In genomic region chr2:3185256-3185655, GRCh38 we compare ENCODE assay signal across 33 cellular contexts.
"Had no signal": no experiment of that assay in that cellular context is flagged by ENCODE, and none has a peak within 500 bp of the region (broad histone marks: within the 10 kb centered on the region; RNA-seq: fewer than 3 reads in every experiment).

No MANE protein-coding gene starts in this region.

- H3K4me3 Mint-ChIP-seq: activated B cell treated with CpG ODN at 0.5 μM for 24 hours; activated CD4-positive, alpha-beta memory T cell treated with anti-CD3 and anti-CD28 coated beads, Interleukin-2, amount 10 ng/mL, durations not matched to agents 7 days and 5 days; activated CD8-positive, alpha-beta memory T cell treated with anti-CD3 and anti-CD28 coated beads, Interleukin-2, amount 10 ng/mL, durations not matched to agents 7 days and 5 days; activated naive CD4-positive, alpha-beta T cell treated with anti-CD3 and anti-CD28 coated beads, Interleukin-2, amount 10 ng/mL, durations not matched to agents 7 days and 5 days; activated naive CD8-positive, alpha-beta T cell treated with anti-CD3 and anti-CD28 coated beads, Interleukin-2, amount 10 ng/mL, durations not matched to agents 7 days and 5 days; T-cell; T-helper 17 cell had no signal

- H3K9me3 ChIP-seq: adrenal gland, body of pancreas, breast epithelium, Peyer's patch had no signal

- H3K9me3 Mint-ChIP-seq: activated B cell treated with CpG ODN at 0.5 μM for 24 hours; activated CD4-positive, alpha-beta memory T cell treated with anti-CD3 and anti-CD28 coated beads, Interleukin-2, amount 10 ng/mL, durations not matched to agents 7 days and 5 days; activated naive CD4-positive, alpha-beta T cell treated with anti-CD3 and anti-CD28 coated beads, Interleukin-2, amount 10 ng/mL, durations not matched to agents 7 days and 5 days; activated naive CD8-positive, alpha-beta T cell treated with anti-CD3 and anti-CD28 coated beads, Interleukin-2, amount 10 ng/mL, durations not matched to agents 7 days and 5 days; activated T-helper 2 cell treated with anti-CD3 and anti-CD28 coated beads, Interferon-gamma antibody, Interleukin-2, Interleukin-4, amounts not matched to agents 10 μg/mL and 5 μg/mL and 100 μg/mL, durations not matched to agents 14 hours and 24 hours and 36 hours; T-cell had no signal

- H3K4me1 Mint-ChIP-seq: activated B cell treated with CpG ODN at 0.5 μM for 24 hours; activated CD4-positive, alpha-beta memory T cell treated with anti-CD3 and anti-CD28 coated beads, Interleukin-2, amount 10 ng/mL, durations not matched to agents 7 days and 5 days; activated CD8-positive, alpha-beta memory T cell treated with anti-CD3 and anti-CD28 coated beads, Interleukin-2, amount 10 ng/mL, durations not matched to agents 7 days and 5 days; activated naive CD4-positive, alpha-beta T cell treated with anti-CD3 and anti-CD28 coated beads, Interleukin-2, amount 10 ng/mL, durations not matched to agents 7 days and 5 days; activated naive CD8-positive, alpha-beta T cell treated with anti-CD3 and anti-CD28 coated beads, Interleukin-2, amount 10 ng/mL, durations not matched to agents 7 days and 5 days had no signal

- H3K27me3 ChIP-seq: adrenal gland, body of pancreas, breast epithelium, Peyer's patch had no signal

- ATAC-seq: activated CD8-positive, alpha-beta memory T cell treated with anti-CD3 and anti-CD28 coated beads, Interleukin-2, amount 10 ng/mL, durations not matched to agents 7 days and 5 days; body of pancreas; PC-3; SK-N-SH treated with all-trans-retinoic acid at 6 μM for 48 hours; T-cell; T-helper 17 cell had no signal

- H3K27ac Mint-ChIP-seq: activated B cell treated with CpG ODN at 0.5 μM for 24 hours; activated CD4-positive, alpha-beta memory T cell treated with anti-CD3 and anti-CD28 coated beads, Interleukin-2, amount 10 ng/mL, durations not matched to agents 7 days and 5 days; activated CD8-positive, alpha-beta memory T cell treated with anti-CD3 and anti-CD28 coated beads, Interleukin-2, amount 10 ng/mL, durations not matched to agents 7 days and 5 days; activated naive CD4-positive, alpha-beta T cell treated with anti-CD3 and anti-CD28 coated beads, Interleukin-2, amount 10 ng/mL, durations not matched to agents 7 days and 5 days; activated naive CD8-positive, alpha-beta T cell treated with anti-CD3 and anti-CD28 coated beads, Interleukin-2, amount 10 ng/mL, durations not matched to agents 7 days and 5 days; activated T-helper 2 cell treated with anti-CD3 and anti-CD28 coated beads, Interferon-gamma antibody, Interleukin-2, Interleukin-4, amounts not matched to agents 10 μg/mL and 5 μg/mL and 100 μg/mL, durations not matched to agents 14 hours and 24 hours and 36 hours; T-cell; T-helper 17 cell had no signal

- H3K27ac ChIP-seq: adrenal gland, body of pancreas, breast epithelium, Peyer's patch, VCaP had no signal

- H3K36me3 ChIP-seq: adrenal gland, breast epithelium had no signal

- DNase-seq: activated B cell treated with CpG ODN at 0.5 μM for 24 hours; activated CD4-positive, alpha-beta memory T cell treated with anti-CD3 and anti-CD28 coated beads, Interleukin-2, amount 10 ng/mL, durations not matched to agents 7 days and 5 days; activated CD4-positive, alpha-beta T cell treated with anti-CD3 and anti-CD28 coated beads for 1 hour; activated CD4-positive, alpha-beta T cell treated with anti-CD3 and anti-CD28 coated beads for 48 hours; activated CD8-positive, alpha-beta memory T cell treated with anti-CD3 and anti-CD28 coated beads for 24 hours; activated CD8-positive, alpha-beta memory T cell treated with anti-CD3 and anti-CD28 coated beads, Interleukin-2, amount 10 ng/mL, durations not matched to agents 7 days and 5 days; activated CD8-positive, alpha-beta memory T cell treated with anti-CD3 and anti-CD28 coated beads, Interleukin-2, amount 50 U/mL, for 48 hours; activated naive CD4-positive, alpha-beta T cell treated with anti-CD3 and anti-CD28 coated beads, Interleukin-2, amount 10 ng/mL, durations not matched to agents 7 days and 5 days; activated naive CD8-positive, alpha-beta T cell treated with anti-CD3 and anti-CD28 coated beads, Interleukin-2, amount 10 ng/mL, durations not matched to agents 7 days and 5 days; adrenal gland; body of pancreas; cerebellar nuclear complex; NCI-H1092 treated with DMSO at 0.1 percent for 48 hours; NCI-H1417; NCI-H146; NCI-H187; NCI-H2029 treated with DMSO at 0.1 percent for 48 hours; NCI-H2107; NCI-H2171; NCI-H510A; NCI-H526; NCI-H748 treated with DMSO at 0.1 percent for 48 hours; NK-92 treated with Interleukin-12 subunit alpha and Interleukin-12 subunit beta, amount 100 ng/mL, for 24 hours; PC-3; RPMI8226; SIG-M5; T-cell; T-helper 17 cell had no signal

- H3K4me1 ChIP-seq: adrenal gland, body of pancreas, breast epithelium, Peyer's patch had no signal

- H3K4me3 ChIP-seq: adrenal gland, body of pancreas, breast epithelium, Peyer's patch had no signal

- H3K27me3 Mint-ChIP-seq: activated B cell treated with CpG ODN at 0.5 μM for 24 hours; activated CD4-positive, alpha-beta memory T cell treated with anti-CD3 and anti-CD28 coated beads, Interleukin-2, amount 10 ng/mL, durations not matched to agents 7 days and 5 days; activated CD8-positive, alpha-beta memory T cell treated with anti-CD3 and anti-CD28 coated beads, Interleukin-2, amount 10 ng/mL, durations not matched to agents 7 days and 5 days; activated naive CD4-positive, alpha-beta T cell treated with anti-CD3 and anti-CD28 coated beads, Interleukin-2, amount 10 ng/mL, durations not matched to agents 7 days and 5 days; activated naive CD8-positive, alpha-beta T cell treated with anti-CD3 and anti-CD28 coated beads, Interleukin-2, amount 10 ng/mL, durations not matched to agents 7 days and 5 days; T-cell; T-helper 17 cell had no signal
